ENCODE assay signal across 1 cellular context in genomic region chr9:37565661-37566618, GRCh38.
A peak's percentile ranks its signal among the peaks of the same experiment; 100 is the strongest.
TF ChIP-seq lines count a peak whose summit lies in the region.

No MANE protein-coding gene starts in this region.

TF ChIP-seq in GM12878, 131 proteins besides CTCF, POLR2A, EP300 and RAD21 (continued from another document):
- TF ChIP-seq E2F4 (IDR thresholded peaks at IDR 0.05; ENCODE audit: low read depth, low read length) (no peak), MTA3 (IDR thresholded peaks at IDR 0.05; ENCODE audit: borderline replicate concordance, low read length) (peak; percentile 63), CUX1 (IDR thresholded peaks at IDR 0.05; ENCODE audit: insufficient replicate concordance, low read depth, low read length) (no peak), RBBP5 (conservative IDR thresholded peaks at IDR 0.05) (no peak), SP1 (IDR thresholded peaks at IDR 0.05; ENCODE audit: low read depth, low read length) (peak; percentile 8), TAF1 (IDR thresholded peaks at IDR 0.05; ENCODE audit: borderline replicate concordance, low read depth, low read length) (no peak; the same call in 1 of the 2 replicates), SMAD5 (IDR thresholded peaks at IDR 0.05; ENCODE audit: low read depth) (no peak), BCL11A (IDR thresholded peaks at IDR 0.05; ENCODE audit: low read depth, low read length) (0 out of 2 replicates have a peak, but pooled peaks have one; percentile 26), ETV6 (conservative IDR thresholded peaks at IDR 0.05 in 1 of 2, IDR thresholded peaks at IDR 0.05 in 1 of 2; ENCODE audit: borderline replicate concordance in 1 of 2, low read depth in 1 of 2) (no peak; a peak in 1 of 4 replicates), TCF12 (IDR thresholded peaks at IDR 0.05; ENCODE audit: low read depth, low read length) (0 out of 2 replicates have a peak, but pooled peaks have one; percentile 13), TCF7 (IDR thresholded peaks at IDR 0.05; ENCODE audit: borderline replicate concordance) (peak; percentile 9; the same call in 1 of the 2 replicates), NR2F1 (conservative IDR thresholded peaks at IDR 0.05) (no peak), ATF3 (IDR thresholded peaks at IDR 0.05; ENCODE audit: borderline replicate concordance, extremely low read depth, low read depth, low read length) (no peak), ATF7 (IDR thresholded peaks at IDR 0.05; ENCODE audit: low read depth) (no peak), NR2C2 (IDR thresholded peaks at IDR 0.05; ENCODE audit: borderline replicate concordance, control insufficient read depth, insufficient read length, low read depth) (no peak), POLR2AphosphoS5 (IDR thresholded peaks at IDR 0.05; ENCODE audit: low read length) (peak; percentile 38; the same call in 1 of the 2 replicates), TCF3 (IDR thresholded peaks at IDR 0.05; ENCODE audit: borderline replicate concordance, insufficient read depth, low read depth, low read length) (no peak), SKIL (IDR thresholded peaks at IDR 0.05; ENCODE audit: low read depth, poor library complexity, severe bottlenecking) (no peak), ZNF592 (IDR thresholded peaks at IDR 0.05) (no peak), JUND (IDR thresholded peaks at IDR 0.05; ENCODE audit: low read depth, low read length) (no peak), POU2F2 (IDR thresholded peaks at IDR 0.05; ENCODE audit: borderline replicate concordance, low read depth, low read length) (peak; percentile 77; the same call in 2 of the 3 replicates), PAX5 (IDR thresholded peaks at IDR 0.05; ENCODE audit: borderline replicate concordance, low read depth, low read length) (0 out of 2 replicates have a peak, but pooled peaks have one; percentile 38), MEF2B (IDR thresholded peaks at IDR 0.05; ENCODE audit: partially characterized antibody, poor library complexity, severe bottlenecking) (peak; percentile 84), SUPT20H (IDR thresholded peaks at IDR 0.05; ENCODE audit: borderline replicate concordance, control insufficient read depth, low read depth, low read length) (no peak), ZNF687 (IDR thresholded peaks at IDR 0.05) (no peak), BHLHE40 (IDR thresholded peaks at IDR 0.05; ENCODE audit: borderline replicate concordance in 1 of 2, low read depth in 2 of 2, low read length in 1 of 2) (no peak; a peak in 1 of 4 replicates), PAX8 (IDR thresholded peaks at IDR 0.05) (no peak), ZNF274 (IDR thresholded peaks at IDR 0.05; ENCODE audit: insufficient read depth, insufficient read length) (no peak), ZNF384 (IDR thresholded peaks at IDR 0.05; ENCODE audit: borderline replicate concordance, low read depth, low read length) (peak; percentile 8; the same call in 1 of the 2 replicates), CBFB (IDR thresholded peaks at IDR 0.05; ENCODE audit: low read depth) (peak; percentile 69), PML (IDR thresholded peaks at IDR 0.05; ENCODE audit: low read length) (peak; percentile 34; the same call in 1 of the 2 replicates), IKZF2 (IDR thresholded peaks at IDR 0.05) (peak; percentile 15 to 32; a peak in 1 of 4 replicates), NKRF (conservative IDR thresholded peaks at IDR 0.05) (no peak), NFIC (IDR thresholded peaks at IDR 0.05; ENCODE audit: low read depth, low read length) (peak; percentile 31; the same call in 1 of the 2 replicates), JUNB (IDR thresholded peaks at IDR 0.05) (0 out of 2 replicates have a peak, but pooled peaks have one; percentile 36), EZH2 (IDR thresholded peaks at IDR 0.05; ENCODE audit: borderline replicate concordance, control insufficient read depth, low read depth, low read length) (no peak), FOXK2 (IDR thresholded peaks at IDR 0.05) (no peak), RUNX3 (IDR thresholded peaks at IDR 0.05; ENCODE audit: low read length) (peak; percentile 90), IRF4 (IDR thresholded peaks at IDR 0.05; ENCODE audit: low read depth, low read length) (no peak)
